In the genomic region with DNA sequence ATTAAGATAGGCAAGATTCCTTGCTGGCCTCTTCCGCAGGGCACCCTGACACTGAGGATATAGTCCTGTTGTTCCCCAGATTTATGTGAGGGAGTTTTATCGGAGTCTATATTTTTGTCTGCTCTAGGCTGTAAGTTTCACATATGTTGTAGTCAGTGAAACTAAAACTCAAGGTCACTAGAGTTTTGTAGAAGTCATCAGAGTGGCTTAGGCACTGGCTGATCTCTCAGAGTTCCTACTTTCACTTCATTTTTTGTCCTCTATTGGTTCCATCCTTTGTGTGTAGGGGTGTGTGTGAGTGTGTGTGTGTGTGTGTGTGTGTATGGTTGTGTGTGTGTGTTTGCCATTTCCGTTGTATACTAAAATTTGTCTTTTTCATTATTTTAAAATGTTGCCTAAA, we compare ENCODE assay signal across 20 cellular contexts.
DNase-seq lines count a peak whose midpoint lies in the region; ATAC-seq, FAIRE-seq and TF ChIP-seq lines count a peak whose summit lies in the region.
"Had no signal": no experiment of that assay in that cellular context is flagged by ENCODE, and none has a peak within 500 bp of the region (broad histone marks: within the 10 kb centered on the region; RNA-seq: fewer than 3 reads in every experiment).

No MANE protein-coding gene starts in this region.

- in situ Hi-C loops in GM12878 (cut with MboI): no loop called here

- no peaks in the 10 kb centered on the region for H3K27me3 Mint-ChIP-seq in activated T-cell treated with anti-CD3 and anti-CD28 coated beads, Interleukin-2, amount 50 U/mL, for 4 hours (ENCODE audit: low read depth)
- H3K27me3 Mint-ChIP-seq: CD4-positive, alpha-beta memory T cell had no signal

- SMC1A ChIA-PET in GM12878 (lab: Charles Lee; ENCODE audit: uncharacterized antibody, unreplicated experiment): no interaction called here

- no peak for TF ChIP-seq POLR2A in GM12878 (IDR thresholded peaks at IDR 0.05; ENCODE audit: low read depth, low read length)

- no peaks in the 10 kb centered on the region for H3K9me2 ChIP-seq in SK-N-SH

- H4K20me1 ChIP-seq in SK-N-SH (ENCODE audit: insufficient read depth) (no peaks in the 10 kb centered on the region), GM12878 (ENCODE audit: control insufficient read depth, insufficient read depth) (no peaks in the 10 kb centered on the region)

- H3K9ac ChIP-seq in SK-N-SH (no peak overlapping the region), GM12878 (ENCODE audit: control insufficient read depth, insufficient read depth, low read length) (no peak overlapping the region)

- ATAC-seq in SK-N-SH treated with all-trans-retinoic acid at 6 μM for 48 hours (no peak), GM12878 (peak; percentile 54; the same call in 2 of the 3 replicates)
- ATAC-seq in activated T-cell treated with anti-CD3 and anti-CD28 coated beads, Interleukin-2, amount 50 U/mL, for 4 hours: no peak
- ATAC-seq: A549, HCT116 had no signal

- TF ChIP-seq EP300 in SK-N-SH (IDR thresholded peaks at IDR 0.05; ENCODE audit: borderline replicate concordance in 1 of 2, low read depth in 1 of 2, low read length in 1 of 2): no peak
- TF ChIP-seq EP300 in GM12878 (IDR thresholded peaks at IDR 0.05; ENCODE audit: borderline replicate concordance in 1 of 2, control insufficient read depth in 1 of 2, low read depth in 2 of 2, low read length in 2 of 2): no peak

- H3K27ac ChIP-seq in SK-N-SH (ENCODE audit: low read depth in 2 of 2, low read length in 1 of 2): no peak overlapping the region
- H3K27ac ChIP-seq in GM12878 (ENCODE audit: control insufficient read depth, insufficient read depth): no peak overlapping the region
- H3K27ac ChIP-seq: A549 had no signal

- peak overlapping the region; percentile 8; the same call in 1 of the 2 replicates for H3K4me2 ChIP-seq in SK-N-SH
- no peak overlapping the region for H3K4me2 ChIP-seq in GM12878 (ENCODE audit: control insufficient read depth, insufficient read depth)
- H3K4me2 ChIP-seq: A549 had no signal

- TF ChIP-seq RAD21 in SK-N-SH (IDR thresholded peaks at IDR 0.05; ENCODE audit: low read length) (no peak), GM12878 (IDR thresholded peaks at IDR 0.05; ENCODE audit: insufficient read depth, low read depth, low read length) (no peak)

- H3K9me3 ChIP-seq in SK-N-SH (no peaks in the 10 kb centered on the region), GM12878 (replicated peaks; ENCODE audit: control insufficient read depth, insufficient read depth, low read length) (no peaks in the 10 kb centered on the region)
- H3K9me3 ChIP-seq: A549 had no signal

- BruUV-seq in GM12878 (replicated peaks; lab: Mats Ljungman, UMichigan): no TSS peak

- H3K4me3 ChIP-seq in SK-N-SH (ENCODE audit: low read depth in 2 of 2, low read length in 1 of 2) (no peak overlapping the region; a peak in 1 of 4 replicates), GM12878 (no peak overlapping the region)
- H3K4me3 ChIP-seq: A549 had no signal

- RAD21 ChIA-PET in GM12878 (lab: Charles Lee; ENCODE audit: unreplicated experiment): no interaction called here

- no peaks in the 10 kb centered on the region for H3K36me3 Mint-ChIP-seq in activated T-cell treated with anti-CD3 and anti-CD28 coated beads, Interleukin-2, amount 50 U/mL, for 4 hours (ENCODE audit: insufficient read depth)
- H3K36me3 Mint-ChIP-seq: CD4-positive, alpha-beta memory T cell had no signal

- H3K36me3 ChIP-seq in SK-N-SH (replicated peaks in 1 of 2; ENCODE audit: control insufficient read depth in 1 of 2, insufficient read depth in 2 of 2, low read length in 1 of 2) (no peaks in the 10 kb centered on the region), GM12878 (ENCODE audit: control insufficient read depth in 2 of 2, insufficient read depth in 2 of 2, low read length in 1 of 2) (no peaks in the 10 kb centered on the region)

- H3K4me1 Mint-ChIP-seq in activated T-cell treated with anti-CD3 and anti-CD28 coated beads, Interleukin-2, amount 50 U/mL, for 4 hours (ENCODE audit: low read depth): no peaks in the 10 kb centered on the region
- H3K4me1 Mint-ChIP-seq: CD4-positive, alpha-beta memory T cell had no signal

- no peaks in the 10 kb centered on the region for H3K4me1 ChIP-seq in SK-N-SH (ENCODE audit: control insufficient read depth in 1 of 2, insufficient read depth in 2 of 2, low read depth in 1 of 2, low read length in 1 of 2)
- H3K4me1 ChIP-seq in GM12878 (ENCODE audit: control insufficient read depth, insufficient read depth, low read length): no peaks in the 10 kb centered on the region
- H3K4me1 ChIP-seq: A549 had no signal

- TF ChIP-seq CTCF in SK-N-SH (IDR thresholded peaks at IDR 0.05) (no peak), GM12878 (IDR thresholded peaks at IDR 0.05 in 2 of 3, conservative IDR thresholded peaks at IDR 0.05 in 1 of 3; ENCODE audit: control insufficient read depth in 2 of 3, extremely low read depth in 1 of 3, insufficient read depth in 1 of 3, low read depth in 3 of 3, low read length in 3 of 3) (no peak)

- H2AFZ ChIP-seq in SK-N-SH (ENCODE audit: low read depth) (no peak overlapping the region), GM12878 (ENCODE audit: control insufficient read depth, low read depth, low read length) (no peak overlapping the region)

- POLR2A ChIA-PET in SK-N-SH (lab: Yijun Ruan, JAX) (no interaction called here), GM12878 (lab: Charles Lee) (no interaction called here)

- DNase-seq in SK-N-SH: no peak
- DNase-seq in MV-4-11 (lab: John Stamatoyannopoulos, UW): peak; percentile 87
- peak; percentile 47 for DNase-seq in OCI-M1 (lab: John Stamatoyannopoulos, UW)
- no peak for DNase-seq in GM12878 (ENCODE audit: low read depth, low spot score)
- no peak for DNase-seq in activated T-cell treated with anti-CD3 and anti-CD28 coated beads, Interleukin-2, amount 50 U/mL, for 4 hours
- DNase-seq in AG08396 (ENCODE audit: low spot score): no peak
- no peak for DNase-seq in GOT3 (lab: John Stamatoyannopoulos, UW)
- DNase-seq: 8988T; ACHN; C1 segment of cervical spinal cord; Calu3; CD4-positive, alpha-beta memory T cell; COR-L47; DMS53; DMS79 treated with DMSO at 0.1 percent for 48 hours; H7 had no signal

- CTCF ChIA-PET in SK-N-SH (lab: Yijun Ruan, JAX): no interaction called here
- CTCF ChIA-PET in GM12878 (lab: Yijun Ruan, JAX): no interaction called here

- FAIRE-seq in GM12878 (lab: Jason Lieb, UNC): no peak
- FAIRE-seq: A549, H1 had no signal

- H3K4me3 Mint-ChIP-seq in activated T-cell treated with anti-CD3 and anti-CD28 coated beads, Interleukin-2, amount 50 U/mL, for 4 hours: no peak overlapping the region

- no peaks in the 10 kb centered on the region for H3K9me3 Mint-ChIP-seq in activated T-cell treated with anti-CD3 and anti-CD28 coated beads, Interleukin-2, amount 50 U/mL, for 4 hours

- no peaks in the 10 kb centered on the region for H3K27me3 ChIP-seq in SK-N-SH (ENCODE audit: insufficient read depth)
- H3K27me3 ChIP-seq in GM12878 (replicated peaks in 1 of 2; ENCODE audit: control insufficient read depth in 2 of 2, insufficient read depth in 2 of 2, low read length in 1 of 2): no peaks in the 10 kb centered on the region

- intact Hi-C loops in GM12878 (cut with micrococcal nuclease; ENCODE audit: unreplicated experiment): no loop called here

- H3K79me2 ChIP-seq in SK-N-SH (ENCODE audit: insufficient read depth) (no peaks in the 10 kb centered on the region), GM12878 (ENCODE audit: control insufficient read depth, insufficient read depth, low read length) (no peaks in the 10 kb centered on the region)

- 22% methylated on average over 3 of the region's 3 CpGs for WGBS in SK-N-SH (ENCODE audit: low lambda C conversion rate)
- WGBS in GM12878 (ENCODE audit: insufficient coverage, insufficient replicate concordance, low lambda C conversion rate, missing lambda C conversion rate): 33% methylated on average over 3 of the region's 3 CpGs

- H3F3A ChIP-seq in SK-N-SH (replicated peaks; ENCODE audit: insufficient read depth): no peaks in the 10 kb centered on the region

TF ChIP-seq in SK-N-SH, 30 proteins besides CTCF, POLR2A, EP300 and RAD21:
- TF ChIP-seq JUND (IDR thresholded peaks at IDR 0.05): no peak
- TF ChIP-seq CHD2 (IDR thresholded peaks at IDR 0.05; ENCODE audit: low read length, partially characterized antibody): no peak

TF ChIP-seq in SK-N-SH treated with all-trans-retinoic acid at 6 μM for 48 hours, 23 proteins besides CTCF, POLR2A, EP300 and RAD21:
- TF ChIP-seq CSDC2 (CRISPR knock-in tag; IDR thresholded peaks at IDR 0.05) (no peak), CSRNP3 (CRISPR knock-in tag; IDR thresholded peaks at IDR 0.05) (no peak), RARB (CRISPR knock-in tag; IDR thresholded peaks at IDR 0.05) (no peak), ZFP3 (CRISPR knock-in tag; IDR thresholded peaks at IDR 0.05) (no peak), ZNF70 (CRISPR knock-in tag; IDR thresholded peaks at IDR 0.05) (no peak)

TF ChIP-seq in GM12878, 131 proteins besides CTCF, POLR2A, EP300 and RAD21 (continues in another document):
- no peak for TF ChIP-seq MEF2B (IDR thresholded peaks at IDR 0.05; ENCODE audit: partially characterized antibody, poor library complexity, severe bottlenecking)
- TF ChIP-seq HDAC6 (IDR thresholded peaks at IDR 0.05; ENCODE audit: unreplicated experiment): no peak
- TF ChIP-seq, protein P1, sequence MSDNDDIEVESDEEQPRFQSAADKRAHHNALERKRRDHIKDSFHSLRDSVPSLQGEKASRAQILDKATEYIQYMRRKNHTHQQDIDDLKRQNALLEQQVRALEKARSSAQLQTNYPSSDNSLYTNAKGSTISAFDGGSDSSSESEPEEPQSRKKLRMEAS (IDR thresholded peaks at IDR 0.05; ENCODE audit: low read depth, low read length): no peak
- no peak for TF ChIP-seq RFX5 (IDR thresholded peaks at IDR 0.05; ENCODE audit: low read depth, low read length)
- TF ChIP-seq USF2 (IDR thresholded peaks at IDR 0.05; ENCODE audit: borderline replicate concordance, low read depth, low read length): no peak
- TF ChIP-seq NFYA (IDR thresholded peaks at IDR 0.05; ENCODE audit: borderline replicate concordance, low read depth, low read length): no peak
- TF ChIP-seq ASH2L (IDR thresholded peaks at IDR 0.05; ENCODE audit: borderline replicate concordance, low read depth): no peak

Comparison
In these comparisons a context has a peak if more than half of its experiments do, and no peak if none do; other contexts are left out.
1. DNase-seq: peak in MV-4-11 (single experiment) and OCI-M1 (single experiment); none in SK-N-SH (single experiment), GM12878 (single experiment), activated T-cell treated with anti-CD3 and anti-CD28 coated beads, Interleukin-2, amount 50 U/mL, for 4 hours (single experiment), AG08396 (single experiment) and GOT3 (single experiment).